In genomic region chr17:1112875-1113274, GRCh38 we compare ENCODE assay signal across 30 cellular contexts.
DNase-seq lines count a peak whose midpoint lies in the region; ATAC-seq and TF ChIP-seq lines count a peak whose summit lies in the region.
"Had no signal": no experiment of that assay in that cellular context is flagged by ENCODE, and none has a peak within 500 bp of the region (broad histone marks: within the 10 kb centered on the region; RNA-seq: fewer than 3 reads in every experiment).

No MANE protein-coding gene starts in this region.

- H3K4ac ChIP-seq in mesenchymal stem cell (ENCODE audit: low read depth in 1 of 2, low read length in 2 of 2), result no peak overlapping the region

- peaks cover 32% of the 10 kb centered on the region for H3K4me1 ChIP-seq in A673 (ENCODE audit: insufficient read depth, low read length, poor library complexity, severe bottlenecking)
- H3K4me1 ChIP-seq in ascending aorta, result peaks cover 20 to 53% of the 10 kb centered on the region in 2 donors
- H3K4me1 ChIP-seq in mesenchymal stem cell (ENCODE audit: control insufficient read depth, insufficient read depth, low read depth, low read length), result peaks cover 53% of the 10 kb centered on the region

- H3K27me3 ChIP-seq in A673 (replicated peaks; ENCODE audit: insufficient read depth, low read depth, low read length, poor library complexity) (no peaks in the 10 kb centered on the region), H7 (ENCODE audit: control insufficient read depth, insufficient read depth, low read length) (peaks cover 8% of the 10 kb centered on the region), ascending aorta (no peaks in the 10 kb centered on the region), mesenchymal stem cell (ENCODE audit: control insufficient read depth in 1 of 2, insufficient read depth in 1 of 2, low read length in 2 of 2) (no peaks in the 10 kb centered on the region)
- H3K27me3 ChIP-seq: cardiac muscle cell, upper lobe of left lung had no signal

- H3K36me3 ChIP-seq in A673 (ENCODE audit: insufficient read depth, low read length, poor library complexity, severe bottlenecking) (no peaks in the 10 kb centered on the region), H7 (replicated peaks; ENCODE audit: control insufficient read depth, insufficient read depth, low read length) (no peaks in the 10 kb centered on the region), ascending aorta (no peaks in the 10 kb centered on the region), mesenchymal stem cell (ENCODE audit: control insufficient read depth in 1 of 2, insufficient read depth in 2 of 2, low read depth in 1 of 2, low read length in 2 of 2) (peaks cover 0 to 5% of the 10 kb centered on the region in 2 experiments)
- H3K36me3 ChIP-seq: cardiac muscle cell, upper lobe of left lung had no signal

- H3K23ac ChIP-seq in mesenchymal stem cell (ENCODE audit: low read length in 2 of 2), result no peak overlapping the region

- H2BK5ac ChIP-seq in mesenchymal stem cell (ENCODE audit: low read depth, low read length, poor library complexity, severe bottlenecking), result no peak overlapping the region

- POLR2A ChIA-PET in A673 (lab: Charles Lee; ENCODE audit: low non-redundant PET), result no interaction called here

- peak overlapping the region; percentile 84 for H2AK5ac ChIP-seq in mesenchymal stem cell (ENCODE audit: low read length, severe bottlenecking)

- H3K27ac ChIP-seq in A673 (ENCODE audit: low read depth, low read length, poor library complexity, severe bottlenecking), result no peak overlapping the region
- H3K27ac ChIP-seq in ascending aorta, result peak overlapping the region; percentile 90 to 99
- H3K27ac ChIP-seq in mesenchymal stem cell (ENCODE audit: low read length, poor library complexity, severe bottlenecking), result no peak overlapping the region
- H3K27ac ChIP-seq: BLaER1, cardiac muscle cell had no signal

- H2AFZ ChIP-seq in mesenchymal stem cell (ENCODE audit: low read depth, low read length), result no peak overlapping the region

- DNase-seq in A673 (ENCODE audit: low spot score), result peak; percentile 48
- peak; percentile 66 for DNase-seq in H7
- no peak for DNase-seq in ascending aorta (ENCODE audit: low spot score in 2 of 2)
- DNase-seq in mesenchymal stem cell, result peak; percentile 9
- no peak for DNase-seq in DMS79 (lab: John Stamatoyannopoulos, UW)
- no peak for DNase-seq in NCI-H2029 treated with DMSO at 0.1 percent for 48 hours (lab: John Stamatoyannopoulos, UW)
- DNase-seq: activated B cell treated with CpG ODN at 0.5 μM for 24 hours; activated gamma-delta T cell treated with Interleukin-2 at 50 U/mL for 16 hours; activated naive CD8-positive, alpha-beta T cell treated with anti-CD3 and anti-CD28 coated beads, Interleukin-2, amount 10 ng/mL, durations not matched to agents 7 days and 5 days; activated T-cell treated with anti-CD3 and anti-CD28 coated beads, Interleukin-2, amount 50 U/mL, for 4 hours; COR-L47; cortex of kidney; DMS53; foreskin fibroblast; GDM1; kidney; natural killer cell; NCI-H1417 treated with DMSO at 0.1 percent for 48 hours; NCI-H2081 treated with DMSO at 0.1 percent for 48 hours; NCI-H345; NCI-H774; occipital lobe; stimulated activated CD4-positive, alpha-beta T cell treated with anti-CD3 and anti-CD28 coated beads, Interleukin-4, amount 100 ng/mL, for 24 hours; T-cell; upper lobe of left lung had no signal

- CTCF ChIA-PET in A673 (lab: Charles Lee), result no interaction called here

- H3K79me1 ChIP-seq in mesenchymal stem cell (replicated peaks; ENCODE audit: low read length, poor library complexity, severe bottlenecking), result peaks cover 6% of the 10 kb centered on the region

- no peak overlapping the region for H3K9ac ChIP-seq in mesenchymal stem cell (ENCODE audit: low read length)
- H3K9ac ChIP-seq: BLaER1 had no signal

- peak overlapping the region in 1 of 2 experiments; percentile 87 for H2BK12ac ChIP-seq in mesenchymal stem cell (ENCODE audit: low read length in 2 of 2)

- H3K9me3 ChIP-seq in A673 (ENCODE audit: low read depth, low read length, poor library complexity, severe bottlenecking) (no peaks in the 10 kb centered on the region), ascending aorta (no peaks in the 10 kb centered on the region), mesenchymal stem cell (ENCODE audit: control insufficient read depth, low read length) (no peaks in the 10 kb centered on the region)
- H3K9me3 ChIP-seq: upper lobe of left lung had no signal

- H3K14ac ChIP-seq in mesenchymal stem cell (ENCODE audit: low read length in 2 of 2), result peak overlapping the region in 1 of 2 experiments; percentile 82

- intact Hi-C loops in A673 (cut with micrococcal nuclease; ENCODE audit: unreplicated experiment), result no loop called here
- intact Hi-C loops in ascending aorta (cut with DNase I), result no loop called here

- H2BK120ac ChIP-seq in mesenchymal stem cell (ENCODE audit: low read depth, low read length), result no peak overlapping the region

- H3K4me2 ChIP-seq in mesenchymal stem cell (ENCODE audit: low read length, poor library complexity, severe bottlenecking), result no peak overlapping the region

- TF ChIP-seq CTCF in A673 (conservative IDR thresholded peaks at IDR 0.05; ENCODE audit: low read depth, low read length) (no peak), ascending aorta (IDR thresholded peaks at IDR 0.05) (no peak)

- H4K8ac ChIP-seq in mesenchymal stem cell (ENCODE audit: low read length), result peak overlapping the region; percentile 35

- H3K4me3 ChIP-seq in A673 (ENCODE audit: low read depth, low read length, poor library complexity, severe bottlenecking) (no peak overlapping the region), H7 (ENCODE audit: insufficient read depth, low read depth, low read length) (no peak overlapping the region), ascending aorta (no peak overlapping the region), mesenchymal stem cell (ENCODE audit: insufficient read depth in 1 of 2, low read depth in 1 of 2, low read length in 2 of 2) (no peak overlapping the region)
- H3K4me3 ChIP-seq: BLaER1, cardiac muscle cell, upper lobe of left lung had no signal

- no peak overlapping the region for H2BK15ac ChIP-seq in mesenchymal stem cell (ENCODE audit: low read depth, poor library complexity, severe bottlenecking)

- ATAC-seq in HG03565 (IDR thresholded peaks at IDR 0.05; ENCODE audit: unreplicated experiment) (no peak), HG03457 (IDR thresholded peaks at IDR 0.05; ENCODE audit: unreplicated experiment) (no peak)
- ATAC-seq: activated T-cell treated with anti-CD3 and anti-CD28 coated beads, Interleukin-2, amount 50 U/mL, for 4 hours; esophagus mucosa; natural killer cell; T-cell had no signal

- WGBS in mesenchymal stem cell, result 87% methylated on average over 10 of the region's 10 CpGs

- peak overlapping the region; percentile 80 for H4K91ac ChIP-seq in mesenchymal stem cell (ENCODE audit: low read length)

- H3K18ac ChIP-seq in mesenchymal stem cell (ENCODE audit: low read depth in 1 of 2, low read length in 2 of 2), result peak overlapping the region; percentile 16 to 79

- no TSS peak for BruUV-seq in A673 (replicated peaks; lab: Mats Ljungman, UMichigan)

Comparison
In these comparisons a context has a peak if more than half of its experiments do, and no peak if none do; other contexts are left out.
1. DNase-seq: peak in A673 (single experiment), H7 (single experiment) and mesenchymal stem cell (single experiment); none in ascending aorta (0 of 2), DMS79 (single experiment) and NCI-H2029 treated with DMSO at 0.1 percent for 48 hours (single experiment).
2. H3K27ac ChIP-seq: peak in ascending aorta (2 of 2); none in A673 (single experiment) and mesenchymal stem cell (single experiment).